8 cellular contexts compared by ENCODE assay signal in genomic region chr7:27901028-27901760, GRCh38.
DNase-seq lines count a peak whose midpoint lies in the region; ATAC-seq and TF ChIP-seq lines count a peak whose summit lies in the region.

No MANE protein-coding gene starts in this region.

- no peaks in the 10 kb centered on the region; the same call in 1 of the 2 replicates for H3K36me3 ChIP-seq in OCI-LY7 (ENCODE audit: insufficient read depth, low read length)
- H3K36me3 ChIP-seq in duodenal mucosa (ENCODE audit: control insufficient read depth in 1 of 2, insufficient read depth in 2 of 2, low read length in 2 of 2): no peaks in the 10 kb centered on the region

- CTCF ChIA-PET in OCI-LY7 (lab: Charles Lee; ENCODE audit: unreplicated experiment): no interaction called here

- H3K79me2 ChIP-seq in OCI-LY7 (ENCODE audit: insufficient read depth, low read depth, low read length): peaks cover 7% of the 10 kb centered on the region

- H3K9ac ChIP-seq in duodenal mucosa (ENCODE audit: low read depth in 1 of 2, low read length in 2 of 2): peak overlapping the region; percentile 13 to 31

- H4K20me1 ChIP-seq in OCI-LY7 (ENCODE audit: insufficient read depth, low read length): no peaks in the 10 kb centered on the region

- peak overlapping the region; percentile 75 for H3K4me2 ChIP-seq in OCI-LY7 (ENCODE audit: low read length)

- intact Hi-C loops in left cardiac atrium (cut with DNase I) (no loop called here), left ventricle myocardium superior (cut with micrococcal nuclease) (no loop called here), OCI-LY7 (cut with micrococcal nuclease; ENCODE audit: unreplicated experiment) (loop anchor here (2.0 kb wide), 1 partner anchor 20 kb away; no protein-coding TSS in a partner anchor), sciatic nerve (cut with DNase I) (no loop called here)

- H3K9me2 ChIP-seq in OCI-LY7 (ENCODE audit: insufficient read depth, low read length): no peaks in the 10 kb centered on the region

- H3K27ac ChIP-seq in OCI-LY7 (ENCODE audit: low read depth, low read length, poor library complexity, severe bottlenecking) (peak overlapping the region; percentile 64), duodenal mucosa (ENCODE audit: low read depth, low read length) (peak overlapping the region; percentile 3)

- POLR2A ChIA-PET in OCI-LY7 (lab: Charles Lee): interaction anchor here (0.7 kb wide), 1 partner anchor 35 kb away, joined by 5 read pairs; no protein-coding TSS in a partner anchor

- BruUV-seq in OCI-LY7 (replicated peaks; lab: Mats Ljungman, UMichigan): no TSS peak

- no peak for DNase-seq in left cardiac atrium
- DNase-seq in left ventricle myocardium superior: no peak
- peak; percentile 68 for DNase-seq in OCI-LY7 (ENCODE audit: low spot score)
- DNase-seq in sciatic nerve (ENCODE audit: low spot score): no peak
- DNase-seq in HUDEP-2 (lab: John Stamatoyannopoulos, UW; ENCODE audit: unreplicated experiment in 76 of 76): no peak
- DNase-seq in NCI-H1436 treated with DMSO at 0.1 percent for 48 hours (lab: John Stamatoyannopoulos, UW): no peak

- no peaks in the 10 kb centered on the region for H3K27me3 ChIP-seq in duodenal mucosa (ENCODE audit: control insufficient read depth in 1 of 2, insufficient read depth in 2 of 2, low read length in 2 of 2)

- H3K4me1 ChIP-seq in OCI-LY7 (ENCODE audit: insufficient read depth, low read length, poor library complexity, severe bottlenecking) (peaks cover 35% of the 10 kb centered on the region), duodenal mucosa (ENCODE audit: control insufficient read depth in 1 of 2, insufficient read depth in 2 of 2, low read length in 2 of 2) (peaks cover 22 to 27% of the 10 kb centered on the region in 2 donors)

- H3K9me3 ChIP-seq in OCI-LY7 (ENCODE audit: low read length) (no peaks in the 10 kb centered on the region), duodenal mucosa (ENCODE audit: control insufficient read depth in 1 of 2, low read length in 2 of 2) (no peaks in the 10 kb centered on the region)

- no peak; the same call in 1 of the 2 replicates for TF ChIP-seq CTCF in OCI-LY7 (conservative IDR thresholded peaks at IDR 0.05; ENCODE audit: low read length)

- H2AFZ ChIP-seq in OCI-LY7 (ENCODE audit: low read length): peak overlapping the region; percentile 66

- ATAC-seq in left cardiac atrium: peak; percentile 38 to 59
- no peak for ATAC-seq in left ventricle myocardium superior
- ATAC-seq in HG02852 (IDR thresholded peaks at IDR 0.05; ENCODE audit: unreplicated experiment): peak; percentile 91
- peak; percentile 73 for ATAC-seq in sciatic nerve

- H3K4me3 ChIP-seq in OCI-LY7 (ENCODE audit: low read depth, low read length, poor library complexity, severe bottlenecking) (peak overlapping the region; percentile 44), duodenal mucosa (ENCODE audit: low read depth in 1 of 2, low read length in 2 of 2) (peak overlapping the region in 1 of 2 donors; percentile 50)
